Comparison of ENCODE assay signal across 1 cellular context in genomic region chr2:11540148-11540995, GRCh38.
A peak's percentile ranks its signal among the peaks of the same experiment; 100 is the strongest.
TF ChIP-seq lines count a peak whose summit lies in the region.

No MANE protein-coding gene starts in this region.

TF ChIP-seq in HepG2, 621 proteins besides CTCF, POLR2A, EP300 and RAD21 (continued from another document and continues in another):
- TF ChIP-seq FOXO1 (CRISPR knock-in tag; IDR thresholded peaks at IDR 0.05) (no peak), ZNF816 (CRISPR knock-in tag; IDR thresholded peaks at IDR 0.05; ENCODE audit: borderline replicate concordance) (no peak), MEIS1 (CRISPR knock-in tag; IDR thresholded peaks at IDR 0.05; ENCODE audit: borderline replicate concordance) (0 out of 2 replicates have a peak, but pooled peaks have one; percentile 20), GLI4 (CRISPR knock-in tag; IDR thresholded peaks at IDR 0.05; ENCODE audit: borderline replicate concordance) (no peak), HMG20B (CRISPR knock-in tag; conservative IDR thresholded peaks at IDR 0.05) (0 out of 2 replicates have a peak, but pooled peaks have one; percentile 20), MED13 (CRISPR knock-in tag; IDR thresholded peaks at IDR 0.05) (no peak), CEBPB (IDR thresholded peaks at IDR 0.05; ENCODE audit: borderline replicate concordance, low read depth, low read length) (no peak), ZNF367 (CRISPR knock-in tag; IDR thresholded peaks at IDR 0.05; ENCODE audit: borderline replicate concordance) (peak; percentile 5; the same call in 1 of the 2 replicates), HMG20A (CRISPR knock-in tag; IDR thresholded peaks at IDR 0.05; ENCODE audit: borderline replicate concordance) (no peak), CBX5 (CRISPR knock-in tag; IDR thresholded peaks at IDR 0.05; ENCODE audit: borderline replicate concordance) (no peak), TRIM22 (IDR thresholded peaks at IDR 0.05) (no peak), GTF3A (CRISPR knock-in tag; conservative IDR thresholded peaks at IDR 0.05) (no peak), NPAS2 (CRISPR knock-in tag; IDR thresholded peaks at IDR 0.05; ENCODE audit: borderline replicate concordance) (no peak), KLF12 (CRISPR knock-in tag; IDR thresholded peaks at IDR 0.05; ENCODE audit: borderline replicate concordance) (0 out of 2 replicates have a peak, but pooled peaks have one; percentile 73), ZNF44 (CRISPR knock-in tag; IDR thresholded peaks at IDR 0.05) (no peak), EZH2 (conservative IDR thresholded peaks at IDR 0.05; ENCODE audit: low read depth, low read length) (no peak), SALL1 (CRISPR knock-in tag; IDR thresholded peaks at IDR 0.05) (0 out of 2 replicates have a peak, but pooled peaks have one; percentile 8), TBX2 (CRISPR knock-in tag; IDR thresholded peaks at IDR 0.05; ENCODE audit: borderline replicate concordance) (no peak), ZNF484 (CRISPR knock-in tag; IDR thresholded peaks at IDR 0.05; ENCODE audit: borderline replicate concordance, low read depth) (no peak), MTF2 (CRISPR knock-in tag; IDR thresholded peaks at IDR 0.05; ENCODE audit: borderline replicate concordance) (no peak), ZNF331 (CRISPR knock-in tag; IDR thresholded peaks at IDR 0.05) (no peak), ZNF431 (CRISPR knock-in tag; IDR thresholded peaks at IDR 0.05; ENCODE audit: borderline replicate concordance, low read depth) (no peak), KIAA2018 (CRISPR knock-in tag; IDR thresholded peaks at IDR 0.05; ENCODE audit: borderline replicate concordance) (no peak), ZUFSP (CRISPR knock-in tag; IDR thresholded peaks at IDR 0.05; ENCODE audit: borderline replicate concordance) (no peak), ZNF274 (CRISPR knock-in tag; IDR thresholded peaks at IDR 0.05) (no peak), ELF4 (CRISPR knock-in tag; IDR thresholded peaks at IDR 0.05; ENCODE audit: borderline replicate concordance) (no peak), ZNF234 (CRISPR knock-in tag; conservative IDR thresholded peaks at IDR 0.05) (no peak), IRX3 (CRISPR knock-in tag; IDR thresholded peaks at IDR 0.05; ENCODE audit: borderline replicate concordance, low read depth) (no peak), ZNF281 (CRISPR knock-in tag; IDR thresholded peaks at IDR 0.05; ENCODE audit: borderline replicate concordance) (no peak), ZBTB37 (CRISPR knock-in tag; IDR thresholded peaks at IDR 0.05) (peak; percentile 29; the same call in 1 of the 2 replicates), ZNF547 (CRISPR knock-in tag; IDR thresholded peaks at IDR 0.05) (no peak), ZNF180 (CRISPR knock-in tag; IDR thresholded peaks at IDR 0.05; ENCODE audit: borderline replicate concordance, low read depth) (no peak), MYPOP (CRISPR knock-in tag; IDR thresholded peaks at IDR 0.05) (no peak), ZNF883 (CRISPR knock-in tag; IDR thresholded peaks at IDR 0.05; ENCODE audit: not compliant biosample characterization) (no peak), SATB2 (CRISPR knock-in tag; IDR thresholded peaks at IDR 0.05) (no peak), PLSCR1 (CRISPR knock-in tag; IDR thresholded peaks at IDR 0.05; ENCODE audit: borderline replicate concordance) (no peak), TERF1 (CRISPR knock-in tag; IDR thresholded peaks at IDR 0.05) (no peak), ATM (IDR thresholded peaks at IDR 0.05; ENCODE audit: borderline replicate concordance) (no peak), MZF1 (CRISPR knock-in tag; IDR thresholded peaks at IDR 0.05; ENCODE audit: borderline replicate concordance) (no peak), ZNF138 (CRISPR knock-in tag; IDR thresholded peaks at IDR 0.05; ENCODE audit: low read depth) (no peak), ZNF414 (CRISPR knock-in tag; IDR thresholded peaks at IDR 0.05) (no peak), AHR (CRISPR knock-in tag; IDR thresholded peaks at IDR 0.05) (no peak), KAT2B (IDR thresholded peaks at IDR 0.05; ENCODE audit: borderline replicate concordance, low read depth, low read length) (no peak), TSC22D2 (CRISPR knock-in tag; IDR thresholded peaks at IDR 0.05; ENCODE audit: borderline replicate concordance) (no peak)
